Comparison of ENCODE assay signal across 6 cellular contexts in genomic region chr9:133477992-133478850, GRCh38. TPM values are rescaled to one million over a fixed set of nuclear protein-coding genes. Genes with fewer than 3 reads are reported as not detected.
DNase-seq lines count a peak whose midpoint lies in the region; ATAC-seq and TF ChIP-seq lines count a peak whose summit lies in the region.

No MANE protein-coding gene starts in this region.

- no peaks in the 10 kb centered on the region for H3K9me3 Mint-ChIP-seq in activated T-helper 1 cell treated with anti-CD3 and anti-CD28 coated beads, Interleukin-12 subunit alpha, Interleukin-12 subunit beta, Interleukin-2, Interleukin-4 antibody, amounts not matched to agents 30 ng/mL and 10 ng/mL and 1 ng/mL, durations not matched to agents 14 hours and 24 hours and 36 hours

- TF ChIP-seq CTCF in liver (IDR thresholded peaks at IDR 0.05; ENCODE audit: low read depth, low read length, missing input control) = no peak

- intact Hi-C loops in activated T-helper 1 cell treated with anti-CD3 and anti-CD28 coated beads, Interleukin-12 subunit alpha, Interleukin-12 subunit beta, Interleukin-2, Interleukin-4 antibody, amounts not matched to agents 30 ng/mL and 10 ng/mL and 1 ng/mL, durations not matched to agents 14 hours and 24 hours and 36 hours (cut with micrococcal nuclease) = loop anchor here (2.0 kb wide), 2 partner anchors 71 to 107 kb away; no protein-coding TSS in a partner anchor

- H3K36me3 Mint-ChIP-seq in activated T-helper 1 cell treated with anti-CD3 and anti-CD28 coated beads, Interleukin-12 subunit alpha, Interleukin-12 subunit beta, Interleukin-2, Interleukin-4 antibody, amounts not matched to agents 30 ng/mL and 10 ng/mL and 1 ng/mL, durations not matched to agents 14 hours and 24 hours and 36 hours (ENCODE audit: low read depth) = no peaks in the 10 kb centered on the region

- WGBS in liver = 38% methylated on average over 17 of the region's 17 CpGs

- H3K4me3 ChIP-seq in liver (ENCODE audit: low read depth in 1 of 3, low read length in 3 of 3) = peak overlapping the region in 1 of 3 donors; percentile 52

- no peaks in the 10 kb centered on the region for H3K27me3 ChIP-seq in liver (ENCODE audit: control insufficient read depth in 4 of 4, insufficient read depth in 4 of 4, low read length in 3 of 4)

- peaks cover 0 to 15% (median 7%) of the 10 kb centered on the region in 4 donors for H3K4me1 ChIP-seq in liver (ENCODE audit: control insufficient read depth in 4 of 4, insufficient read depth in 4 of 4, low read length in 3 of 4)

- H3K4me3 Mint-ChIP-seq in activated T-helper 1 cell treated with anti-CD3 and anti-CD28 coated beads, Interleukin-12 subunit alpha, Interleukin-12 subunit beta, Interleukin-2, Interleukin-4 antibody, amounts not matched to agents 30 ng/mL and 10 ng/mL and 1 ng/mL, durations not matched to agents 14 hours and 24 hours and 36 hours = peak overlapping the region; percentile 58

- H3K27me3 Mint-ChIP-seq in activated T-helper 1 cell treated with anti-CD3 and anti-CD28 coated beads, Interleukin-12 subunit alpha, Interleukin-12 subunit beta, Interleukin-2, Interleukin-4 antibody, amounts not matched to agents 30 ng/mL and 10 ng/mL and 1 ng/mL, durations not matched to agents 14 hours and 24 hours and 36 hours (ENCODE audit: insufficient read depth) = peaks cover 10% of the 10 kb centered on the region

- H3K27ac Mint-ChIP-seq in activated T-helper 1 cell treated with anti-CD3 and anti-CD28 coated beads, Interleukin-12 subunit alpha, Interleukin-12 subunit beta, Interleukin-2, Interleukin-4 antibody, amounts not matched to agents 30 ng/mL and 10 ng/mL and 1 ng/mL, durations not matched to agents 14 hours and 24 hours and 36 hours = no peak overlapping the region

- ATAC-seq in GM18909 (IDR thresholded peaks at IDR 0.05; ENCODE audit: poor library complexity, unreplicated experiment) (peak; percentile 31), HG03064 (IDR thresholded peaks at IDR 0.05; ENCODE audit: low read depth, unreplicated experiment) (peak; percentile 26)

- DNase-seq in activated T-helper 1 cell treated with anti-CD3 and anti-CD28 coated beads, Interleukin-12 subunit alpha, Interleukin-12 subunit beta, Interleukin-2, Interleukin-4 antibody, amounts not matched to agents 30 ng/mL and 10 ng/mL and 1 ng/mL, durations not matched to agents 14 hours and 24 hours and 36 hours (ENCODE audit: low spot score) = no peak
- DNase-seq in foreskin melanocyte (no peak), NCI-H187 (lab: John Stamatoyannopoulos, UW) (no peak)

- peaks cover 6% of the 10 kb centered on the region for H3K4me1 Mint-ChIP-seq in activated T-helper 1 cell treated with anti-CD3 and anti-CD28 coated beads, Interleukin-12 subunit alpha, Interleukin-12 subunit beta, Interleukin-2, Interleukin-4 antibody, amounts not matched to agents 30 ng/mL and 10 ng/mL and 1 ng/mL, durations not matched to agents 14 hours and 24 hours and 36 hours (ENCODE audit: low read depth)

- no peaks in the 10 kb centered on the region for H3K9me3 ChIP-seq in liver (ENCODE audit: control insufficient read depth in 4 of 4, low read length in 3 of 4)

- no peaks in the 10 kb centered on the region for H3K36me3 ChIP-seq in liver (ENCODE audit: control insufficient read depth in 4 of 4, insufficient read depth in 3 of 4, low read depth in 1 of 4, low read length in 3 of 4)

- peak overlapping the region in 1 of 2 donors; percentile 38 for H3K9ac ChIP-seq in liver (ENCODE audit: low read depth in 1 of 2, low read length in 2 of 2)

- TF ChIP-seq RAD21 in liver (IDR thresholded peaks at IDR 0.05) = no peak

- H3K27ac ChIP-seq in liver (ENCODE audit: low read depth in 1 of 2, low read length in 2 of 2) = peak overlapping the region; percentile 36 to 50

TF ChIP-seq in liver, 16 proteins besides CTCF, POLR2A, EP300 and RAD21:
- TF ChIP-seq GABPA (IDR thresholded peaks at IDR 0.05 in 1 of 2, conservative IDR thresholded peaks at IDR 0.05 in 1 of 2) = no peak
- TF ChIP-seq EGR1 (IDR thresholded peaks at IDR 0.05; ENCODE audit: low read depth in 2 of 2) = no peak
- no peak for TF ChIP-seq HNF4G (IDR thresholded peaks at IDR 0.05)

RNA-seq across cellular contexts. Expression of gene SLC2A6, which starts 0.7 kb away (rescaled TPM):
- 4.1 and 4.6 TPM in 2 replicates for total RNA-seq in activated T-helper 1 cell treated with anti-CD3 and anti-CD28 coated beads, Interleukin-12 subunit alpha, Interleukin-12 subunit beta, Interleukin-2, Interleukin-4 antibody, amounts not matched to agents 30 ng/mL and 10 ng/mL and 1 ng/mL, durations not matched to agents 14 hours and 24 hours and 36 hours
- 1 to 10 TPM; 2.7 to 3.9 TPM for total RNA-seq in liver
- 1 to 10 TPM; 1.7 to 1.9 TPM for polyA plus RNA-seq in liver

RNA-seq across cellular contexts. Expression of gene CACFD1, which starts 18.4 kb away (rescaled TPM):
- total RNA-seq in activated T-helper 1 cell treated with anti-CD3 and anti-CD28 coated beads, Interleukin-12 subunit alpha, Interleukin-12 subunit beta, Interleukin-2, Interleukin-4 antibody, amounts not matched to agents 30 ng/mL and 10 ng/mL and 1 ng/mL, durations not matched to agents 14 hours and 24 hours and 36 hours = 1.0 and 1.1 TPM in 2 replicates
- total RNA-seq in liver = 10 to 100 TPM; 10.1 to 26.8 TPM
- polyA plus RNA-seq in liver = 10 to 100 TPM; 26.0 to 34.5 TPM

RNA-seq across cellular contexts. Expression of gene MYMK, which starts 46.5 kb away (rescaled TPM):
- not detected in 2 replicates for total RNA-seq in activated T-helper 1 cell treated with anti-CD3 and anti-CD28 coated beads, Interleukin-12 subunit alpha, Interleukin-12 subunit beta, Interleukin-2, Interleukin-4 antibody, amounts not matched to agents 30 ng/mL and 10 ng/mL and 1 ng/mL, durations not matched to agents 14 hours and 24 hours and 36 hours
- total RNA-seq in liver = not detected
- polyA plus RNA-seq in liver = not detected

RNA-seq across cellular contexts. Expression of gene ADAMTS13, which starts 56.1 kb away (rescaled TPM):
- 1.2 and 1.7 TPM in 2 replicates for total RNA-seq in activated T-helper 1 cell treated with anti-CD3 and anti-CD28 coated beads, Interleukin-12 subunit alpha, Interleukin-12 subunit beta, Interleukin-2, Interleukin-4 antibody, amounts not matched to agents 30 ng/mL and 10 ng/mL and 1 ng/mL, durations not matched to agents 14 hours and 24 hours and 36 hours
- total RNA-seq in liver = 10 to 100 TPM in 1 of 2 donors, 1 to 10 TPM in 1; 6.5 to 11.5 TPM
- 10 to 100 TPM in 1 of 2 donors, 1 to 10 TPM in 1; 9.2 to 13.3 TPM for polyA plus RNA-seq in liver

RNA-seq across cellular contexts. Expression of gene ADAMTSL2, which starts 56.3 kb away (rescaled TPM):
- total RNA-seq in activated T-helper 1 cell treated with anti-CD3 and anti-CD28 coated beads, Interleukin-12 subunit alpha, Interleukin-12 subunit beta, Interleukin-2, Interleukin-4 antibody, amounts not matched to agents 30 ng/mL and 10 ng/mL and 1 ng/mL, durations not matched to agents 14 hours and 24 hours and 36 hours = not detected in 2 replicates
- total RNA-seq in liver = 10 to 100 TPM in 1 of 2 donors, 1 to 10 TPM in 1; 1.8 to 18.2 TPM
- polyA plus RNA-seq in liver = 10 to 100 TPM in 1 of 2 donors, 1 to 10 TPM in 1; 3.8 to 11.6 TPM
